ENCODE assay signal across 18 cellular contexts in genomic region chr9:109206670-109207069, GRCh38. TPM values are rescaled to one million over a fixed set of nuclear protein-coding genes. Genes with fewer than 3 reads are reported as not detected.
DNase-seq lines count a peak whose midpoint lies in the region; ATAC-seq and TF ChIP-seq lines count a peak whose summit lies in the region.
"Had no signal": no experiment of that assay in that cellular context is flagged by ENCODE, and none has a peak within 500 bp of the region (broad histone marks: within the 10 kb centered on the region; RNA-seq: fewer than 3 reads in every experiment).

No MANE protein-coding gene starts in this region.

- H2AK5ac ChIP-seq in neuronal stem cell (ENCODE audit: low read depth, low read length) = no peak overlapping the region

- no peak overlapping the region for H2BK5ac ChIP-seq in neuronal stem cell (ENCODE audit: low read length)

- no peaks in the 10 kb centered on the region for H3K9me3 ChIP-seq in DND-41 (ENCODE audit: insufficient read depth, low read length, severe bottlenecking)
- H3K9me3 ChIP-seq in OCI-LY1 (ENCODE audit: low read length) = no peaks in the 10 kb centered on the region
- H3K9me3 ChIP-seq in HAP-1 = no peaks in the 10 kb centered on the region
- no peaks in the 10 kb centered on the region for H3K9me3 ChIP-seq in thyroid gland
- H3K9me3 ChIP-seq in neuronal stem cell (replicated peaks in 1 of 2; ENCODE audit: control insufficient read depth in 2 of 2, insufficient read depth in 1 of 2, low read depth in 1 of 2, low read length in 2 of 2) = no peaks in the 10 kb centered on the region
- H3K9me3 ChIP-seq: BLaER1 treated with 17β-estradiol and CSF1 and Interleukin-3, amounts not matched to agents 10 nM and 100 nM; neutrophil; sigmoid colon; tibial nerve had no signal

- no peak overlapping the region for H3K9ac ChIP-seq in DND-41 (ENCODE audit: low read depth, low read length)
- no peak overlapping the region for H3K9ac ChIP-seq in OCI-LY1 (ENCODE audit: low read length)
- no peak overlapping the region for H3K9ac ChIP-seq in neuronal stem cell (ENCODE audit: low read depth, low read length, poor library complexity)
- H3K9ac ChIP-seq: BLaER1 treated with 17β-estradiol and CSF1 and Interleukin-3, amounts not matched to agents 10 nM and 100 nM had no signal

- DNase-seq in DND-41 (peak; percentile 10), ELR (ENCODE audit: low read depth) (peak; percentile 46), foreskin keratinocyte (no peak), HAP-1 (ENCODE audit: low spot score in 2 of 2) (no peak), thyroid gland (no peak), neuronal stem cell (ENCODE audit: low spot score) (no peak), KG1 (lab: John Stamatoyannopoulos, UW) (no peak)
- DNase-seq: cerebellar nuclear complex, DMS79, NCI-H1105 treated with DMSO at 0.1 percent for 48 hours, sigmoid colon had no signal

- H3K27me3 ChIP-seq in DND-41 (ENCODE audit: insufficient read depth, low read length, poor library complexity) (peaks cover 7% of the 10 kb centered on the region), OCI-LY1 (ENCODE audit: insufficient read depth, low read length) (peaks cover 3% of the 10 kb centered on the region; the same call in 1 of the 2 replicates), foreskin keratinocyte (peaks cover 8% of the 10 kb centered on the region), HAP-1 (ENCODE audit: low read depth) (0 out of 2 replicates have a peak, but pooled peaks cover 5% of the 10 kb centered on the region), thyroid gland (no peaks in the 10 kb centered on the region), neuronal stem cell (ENCODE audit: control insufficient read depth in 3 of 3, insufficient read depth in 3 of 3, low read depth in 1 of 3, low read length in 3 of 3) (peaks cover 0 to 28% (median 0%) of the 10 kb centered on the region in 3 experiments)
- H3K27me3 ChIP-seq: BLaER1 treated with 17β-estradiol and CSF1 and Interleukin-3, amounts not matched to agents 10 nM and 100 nM; sigmoid colon; tibial nerve had no signal

- no peak overlapping the region for H3K18ac ChIP-seq in neuronal stem cell (ENCODE audit: low read length)

- intact Hi-C loops in thyroid gland (cut with DNase I) = no loop called here

- H3K14ac ChIP-seq in neuronal stem cell (ENCODE audit: low read length) = no peak overlapping the region

- no peak overlapping the region for H3K23ac ChIP-seq in neuronal stem cell (ENCODE audit: low read depth, low read length, poor library complexity)

- no peak for TF ChIP-seq POLR2A in thyroid gland (IDR thresholded peaks at IDR 0.05)

- no peak overlapping the region for H3K4me3 ChIP-seq in DND-41 (ENCODE audit: low read depth in 1 of 2, low read length in 2 of 2)
- no peak overlapping the region for H3K4me3 ChIP-seq in OCI-LY1 (ENCODE audit: low read depth, low read length, poor library complexity, severe bottlenecking)
- no peak overlapping the region for H3K4me3 ChIP-seq in HAP-1
- H3K4me3 ChIP-seq in thyroid gland (replicated peaks in 1 of 3) = no peak overlapping the region
- no peak overlapping the region for H3K4me3 ChIP-seq in neuronal stem cell (ENCODE audit: low read length in 2 of 2)
- H3K4me3 ChIP-seq: BLaER1 treated with 17β-estradiol and CSF1 and Interleukin-3, amounts not matched to agents 10 nM and 100 nM; sigmoid colon; tibial nerve had no signal

- no peak for ATAC-seq in DND-41 (ENCODE audit: insufficient read depth, low read depth)
- ATAC-seq in foreskin keratinocyte = no peak

- H4K20me1 ChIP-seq in DND-41 (ENCODE audit: insufficient read depth, low read length) (no peaks in the 10 kb centered on the region), OCI-LY1 (ENCODE audit: insufficient read depth, low read length) (no peaks in the 10 kb centered on the region)
- H4K20me1 ChIP-seq: BLaER1 treated with 17β-estradiol and CSF1 and Interleukin-3, amounts not matched to agents 10 nM and 100 nM had no signal

- H2AFZ ChIP-seq in DND-41 (ENCODE audit: low read depth, low read length) (no peak overlapping the region), OCI-LY1 (ENCODE audit: low read length) (no peak overlapping the region), neuronal stem cell (ENCODE audit: low read length) (no peak overlapping the region)

- H3K4ac ChIP-seq in neuronal stem cell (ENCODE audit: low read length) = no peak overlapping the region

- H3K4me2 ChIP-seq in DND-41 (ENCODE audit: insufficient read depth, low read length) (no peak overlapping the region), OCI-LY1 (ENCODE audit: low read length) (no peak overlapping the region), neuronal stem cell (ENCODE audit: insufficient read depth, low read length, poor library complexity, severe bottlenecking) (no peak overlapping the region)
- H3K4me2 ChIP-seq: BLaER1 treated with 17β-estradiol and CSF1 and Interleukin-3, amounts not matched to agents 10 nM and 100 nM had no signal

- no peak overlapping the region for H2BK12ac ChIP-seq in neuronal stem cell (ENCODE audit: low read length)

- no peak overlapping the region for H2BK120ac ChIP-seq in neuronal stem cell (ENCODE audit: low read depth, low read length)

- WGBS in thyroid gland, 2 donors = 88 to 96% methylated on average over 2 of the region's 2 CpGs
- no CpG with 5 or more reads among the region's 2 CpGs for WGBS in neuronal stem cell (ENCODE audit: extremely low coverage in 2 of 2, insufficient read length in 2 of 2, insufficient replicate concordance in 1 of 2), 2 donors

- H3K9me2 ChIP-seq in OCI-LY1 (ENCODE audit: low read depth, low read length) = no peaks in the 10 kb centered on the region

- H3F3A ChIP-seq in OCI-LY1 (ENCODE audit: insufficient read depth, low read length) = no peaks in the 10 kb centered on the region

- no peak overlapping the region for H2BK15ac ChIP-seq in neuronal stem cell (ENCODE audit: low read length)

- no peaks in the 10 kb centered on the region for H3K79me2 ChIP-seq in DND-41 (ENCODE audit: insufficient read depth, low read length)
- no peaks in the 10 kb centered on the region for H3K79me2 ChIP-seq in OCI-LY1 (ENCODE audit: insufficient read depth, low read length)

- no peak for TF ChIP-seq CTCF in DND-41 (IDR thresholded peaks at IDR 0.05; ENCODE audit: borderline replicate concordance, extremely low read depth, low read length, poor library complexity, severe bottlenecking)
- TF ChIP-seq CTCF in OCI-LY1 (IDR thresholded peaks at IDR 0.05; ENCODE audit: low read length) = peak; percentile 22
- TF ChIP-seq CTCF in foreskin keratinocyte (conservative IDR thresholded peaks at IDR 0.05) = peak; percentile 30
- no peak for TF ChIP-seq CTCF in thyroid gland (IDR thresholded peaks at IDR 0.05)

- no peak overlapping the region for H4K91ac ChIP-seq in neuronal stem cell (ENCODE audit: low read depth, low read length, poor library complexity)

- no peaks in the 10 kb centered on the region for H3K4me1 ChIP-seq in DND-41 (ENCODE audit: insufficient read depth, low read length)
- H3K4me1 ChIP-seq in OCI-LY1 (ENCODE audit: insufficient read depth, low read length, severe bottlenecking) = no peaks in the 10 kb centered on the region
- no peaks in the 10 kb centered on the region for H3K4me1 ChIP-seq in foreskin keratinocyte
- H3K4me1 ChIP-seq in HAP-1 = peaks cover 29% of the 10 kb centered on the region
- no peaks in the 10 kb centered on the region for H3K4me1 ChIP-seq in thyroid gland
- no peaks in the 10 kb centered on the region for H3K4me1 ChIP-seq in neuronal stem cell (ENCODE audit: control insufficient read depth in 2 of 2, insufficient read depth in 1 of 2, low read depth in 1 of 2, low read length in 2 of 2)
- H3K4me1 ChIP-seq: BLaER1 treated with 17β-estradiol and CSF1 and Interleukin-3, amounts not matched to agents 10 nM and 100 nM; sigmoid colon had no signal

- H3K79me1 ChIP-seq in neuronal stem cell (ENCODE audit: low read depth, low read length) = no peaks in the 10 kb centered on the region

- in situ Hi-C loops in HAP-1 (cut with MboI; ENCODE audit: low sequenced_read_pairs) = no loop called here

- no peak overlapping the region for H4K8ac ChIP-seq in neuronal stem cell (ENCODE audit: low read depth, low read length)

- H3K36me3 ChIP-seq in DND-41 (ENCODE audit: insufficient read depth, low read length) (no peaks in the 10 kb centered on the region), OCI-LY1 (ENCODE audit: insufficient read depth, low read length) (no peaks in the 10 kb centered on the region), HAP-1 (replicated peaks) (no peaks in the 10 kb centered on the region), thyroid gland (no peaks in the 10 kb centered on the region), neuronal stem cell (replicated peaks in 1 of 2; ENCODE audit: control insufficient read depth in 2 of 2, insufficient read depth in 2 of 2, low read length in 2 of 2) (no peaks in the 10 kb centered on the region)
- H3K36me3 ChIP-seq: BLaER1 treated with 17β-estradiol and CSF1 and Interleukin-3, amounts not matched to agents 10 nM and 100 nM; neutrophil; sigmoid colon had no signal

- H3K27ac ChIP-seq in DND-41 (ENCODE audit: low read length) (no peak overlapping the region), OCI-LY1 (ENCODE audit: low read depth, low read length, poor library complexity, severe bottlenecking) (no peak overlapping the region), foreskin keratinocyte (no peak overlapping the region), thyroid gland (no peak overlapping the region), neuronal stem cell (replicated peaks; ENCODE audit: low read length) (no peak overlapping the region)
- H3K27ac ChIP-seq: BLaER1 treated with 17β-estradiol and CSF1 and Interleukin-3, amounts not matched to agents 10 nM and 100 nM; neutrophil; sigmoid colon; tibial nerve had no signal

RNA-seq across cellular contexts. Expression of gene FRRS1L, which starts 39.6 kb away (rescaled TPM):
- total RNA-seq in foreskin keratinocyte = 0.04 TPM in 1 of 2 replicates, not detected in the other
- 0.01 TPM in 2 replicates for polyA plus RNA-seq in foreskin keratinocyte
- total RNA-seq in thyroid gland = 10 to 100 TPM in 1 of 4 donors, 1 to 10 TPM in 1, under 1 TPM in 2; 0.33 to 11.2 (median 1.4) TPM
- polyA plus RNA-seq in neuronal stem cell (2013, experiment 1 of 2) = 3.4 TPM
- polyA plus RNA-seq in neuronal stem cell (2013, experiment 2 of 2) = 3.5 TPM
- total RNA-seq: activated CD8-positive, alpha-beta memory T cell treated with anti-CD3 and anti-CD28 coated beads for 36 hours; activated T-helper 2 cell treated with anti-CD3 and anti-CD28 coated beads, Interferon-gamma antibody, Interleukin-2, Interleukin-4, amounts not matched to agents 10 μg/mL and 5 μg/mL and 100 μg/mL, durations not matched to agents 14 hours and 24 hours and 36 hours; endothelial cell of umbilical vein had no signal
- polyA plus RNA-seq: endothelial cell of umbilical vein had no signal

Comparison
In these comparisons a context has a peak if more than half of its experiments do, and no peak if none do; other contexts are left out.
1. DNase-seq: peak in DND-41 (single experiment) and ELR (single experiment); none in foreskin keratinocyte (0 of 2), HAP-1 (0 of 2), thyroid gland (0 of 2), neuronal stem cell (single experiment) and KG1 (single experiment).
2. CTCF ChIP-seq: peak in OCI-LY1 (single experiment) and foreskin keratinocyte (single experiment); none in DND-41 (single experiment) and thyroid gland (0 of 6).